19 cellular contexts compared by ENCODE assay signal in genomic region chr2:170905864-170906263, GRCh38. TPM values are rescaled to one million over a fixed set of nuclear protein-coding genes. Genes with fewer than 3 reads are reported as not detected.
DNase-seq lines count a peak whose midpoint lies in the region; ATAC-seq, FAIRE-seq and TF ChIP-seq lines count a peak whose summit lies in the region.
"Had no signal": no experiment of that assay in that cellular context is flagged by ENCODE, and none has a peak within 500 bp of the region (broad histone marks: within the 10 kb centered on the region; RNA-seq: fewer than 3 reads in every experiment).

No MANE protein-coding gene starts in this region.

- no peaks in the 10 kb centered on the region for H3K27me3 Mint-ChIP-seq in neural progenitor cell (ENCODE audit: insufficient read depth, low read depth)
- H3K27me3 Mint-ChIP-seq in activated T-cell treated with anti-CD3 and anti-CD28 coated beads, Interleukin-2, amount 50 U/mL, for 24 hours = peaks cover 9% of the 10 kb centered on the region

- no peak overlapping the region for H3K56ac ChIP-seq in H1 (replicated peaks; ENCODE audit: insufficient read length, low read depth, low read length)

- no peak for TF ChIP-seq EP300 in H1 (IDR thresholded peaks at IDR 0.05; ENCODE audit: borderline replicate concordance in 1 of 2, low read depth in 2 of 2, low read length in 2 of 2)

- H3K4me3 Mint-ChIP-seq in neural progenitor cell = no peak overlapping the region
- H3K4me3 Mint-ChIP-seq in activated T-cell treated with anti-CD3 and anti-CD28 coated beads, Interleukin-2, amount 50 U/mL, for 24 hours = no peak overlapping the region
- H3K4me3 Mint-ChIP-seq: CD8-positive, alpha-beta memory T cell had no signal

- CTCF ChIA-PET in H1 (lab: Charles Lee; ENCODE audit: partially characterized antibody) = interaction anchor here (0.6 to 1.2 kb wide), 7 partner anchors 18 to 61 kb away, joined by 3 to 5 read pairs (median 3); no protein-coding TSS in a partner anchor

- no peaks in the 10 kb centered on the region for H3K36me3 ChIP-seq in H1 (ENCODE audit: control insufficient read depth in 2 of 4, insufficient read depth in 4 of 4, low read length in 3 of 4)
- no peaks in the 10 kb centered on the region for H3K36me3 ChIP-seq in neural progenitor cell
- H3K36me3 ChIP-seq: BLaER1 treated with 17β-estradiol and CSF1 and Interleukin-3, amounts not matched to agents 10 nM and 100 nM had no signal

- no peak overlapping the region for H3K9ac ChIP-seq in H1 (replicated peaks in 1 of 4; ENCODE audit: extremely low read depth in 1 of 4, low read depth in 3 of 4, low read length in 3 of 4)
- no peak overlapping the region for H3K9ac ChIP-seq in neural progenitor cell
- H3K9ac ChIP-seq: BLaER1 treated with 17β-estradiol and CSF1 and Interleukin-3, amounts not matched to agents 10 nM and 100 nM had no signal

- H3K23me2 ChIP-seq in H1 (ENCODE audit: low read depth, low read length) = no peaks in the 10 kb centered on the region

- H3K23ac ChIP-seq in H1 (ENCODE audit: insufficient read length) = no peak overlapping the region

- no peak overlapping the region for H2BK120ac ChIP-seq in H1 (replicated peaks; ENCODE audit: low read depth, low read length)

- no peak overlapping the region for H3K4me2 ChIP-seq in H1 (ENCODE audit: insufficient read depth in 1 of 2, low read depth in 2 of 2, low read length in 2 of 2)
- peak overlapping the region; percentile 31 for H3K4me2 ChIP-seq in neural progenitor cell
- H3K4me2 ChIP-seq: BLaER1 treated with 17β-estradiol and CSF1 and Interleukin-3, amounts not matched to agents 10 nM and 100 nM had no signal

- H4K8ac ChIP-seq in H1 (ENCODE audit: extremely low read depth, insufficient read depth, low read length) = no peak overlapping the region

- H3K4ac ChIP-seq in H1 (replicated peaks; ENCODE audit: insufficient read length, low read depth, low read length) = no peak overlapping the region

- no peaks in the 10 kb centered on the region for H4K20me1 ChIP-seq in H1 (replicated peaks in 1 of 2; ENCODE audit: control insufficient read depth in 1 of 2, insufficient read depth in 2 of 2, low read length in 2 of 2)
- no peaks in the 10 kb centered on the region for H4K20me1 ChIP-seq in neural progenitor cell (ENCODE audit: low read depth)
- H4K20me1 ChIP-seq: BLaER1 treated with 17β-estradiol and CSF1 and Interleukin-3, amounts not matched to agents 10 nM and 100 nM had no signal

- TF ChIP-seq CTCF in H1 (IDR thresholded peaks at IDR 0.05; ENCODE audit: control extremely low read depth in 1 of 3, insufficient read depth in 1 of 3, low read depth in 1 of 3, low read length in 3 of 3) (no peak), neural progenitor cell (IDR thresholded peaks at IDR 0.05) (no peak)

- peaks cover 8% of the 10 kb centered on the region for H3F3A ChIP-seq in neural progenitor cell (ENCODE audit: low read depth)

- no peak overlapping the region for H3K27ac ChIP-seq in H1 (ENCODE audit: low read depth, low read length)
- H3K27ac ChIP-seq in neural progenitor cell = no peak overlapping the region
- H3K27ac ChIP-seq: BLaER1 treated with 17β-estradiol and CSF1 and Interleukin-3, amounts not matched to agents 10 nM and 100 nM had no signal

- H3K4me1 Mint-ChIP-seq in neural progenitor cell = peaks cover 7% of the 10 kb centered on the region
- H3K4me1 Mint-ChIP-seq in activated T-cell treated with anti-CD3 and anti-CD28 coated beads, Interleukin-2, amount 50 U/mL, for 24 hours (ENCODE audit: low read depth) = no peaks in the 10 kb centered on the region
- H3K4me1 Mint-ChIP-seq: CD8-positive, alpha-beta memory T cell had no signal

- no peak overlapping the region for H3K27ac Mint-ChIP-seq in neural progenitor cell
- no peak overlapping the region for H3K27ac Mint-ChIP-seq in activated T-cell treated with anti-CD3 and anti-CD28 coated beads, Interleukin-2, amount 50 U/mL, for 24 hours
- H3K27ac Mint-ChIP-seq: CD8-positive, alpha-beta memory T cell had no signal

- H2BK12ac ChIP-seq in H1 (ENCODE audit: low read depth, low read length) = no peak overlapping the region

- no peak overlapping the region for H3K14ac ChIP-seq in H1 (ENCODE audit: insufficient read length)

- no peak overlapping the region for H2BK15ac ChIP-seq in H1 (ENCODE audit: low read length)

- peaks cover 15% of the 10 kb centered on the region for H3K9me3 Mint-ChIP-seq in neural progenitor cell
- H3K9me3 Mint-ChIP-seq in activated T-cell treated with anti-CD3 and anti-CD28 coated beads, Interleukin-2, amount 50 U/mL, for 24 hours = peaks cover 17% of the 10 kb centered on the region

- POLR2A ChIA-PET in H1 (lab: Charles Lee; ENCODE audit: partially characterized antibody) = interaction anchor here (1.0 to 2.6 kb wide), 2 partner anchors 19 to 24 kb away, joined by 3 to 9 read pairs; partner anchors contain the start of gene GORASP2

- WGBS in H1 (ENCODE audit: extremely low coverage in 1 of 2, insufficient coverage in 1 of 2, insufficient read length in 1 of 2, insufficient replicate concordance in 2 of 2, low coverage in 1 of 2, low lambda C conversion rate in 2 of 2, missing lambda C conversion rate in 1 of 2), 2 experiments = 87% methylated on average over 5 of the region's 5 CpGs; no CpG with 5 or more reads in 1 of the 2 experiments

- H2BK5ac ChIP-seq in H1 (ENCODE audit: low read depth, low read length) = no peak overlapping the region

- H4K91ac ChIP-seq in H1 (replicated peaks; ENCODE audit: insufficient read length, low read length) = no peak overlapping the region

- no peaks in the 10 kb centered on the region for H3K27me3 ChIP-seq in H1 (replicated peaks in 1 of 4; ENCODE audit: control insufficient read depth in 3 of 4, extremely low read depth in 1 of 4, insufficient read depth in 3 of 4, low read length in 3 of 4)
- no peaks in the 10 kb centered on the region for H3K27me3 ChIP-seq in neural progenitor cell
- H3K27me3 ChIP-seq: BLaER1 treated with 17β-estradiol and CSF1 and Interleukin-3, amounts not matched to agents 10 nM and 100 nM had no signal

- no peak for TF ChIP-seq RAD21 in H1 (IDR thresholded peaks at IDR 0.05 in 1 of 2, conservative IDR thresholded peaks at IDR 0.05 in 1 of 2; ENCODE audit: low read depth in 2 of 2, low read length in 2 of 2)

- no peaks in the 10 kb centered on the region for H3K36me3 Mint-ChIP-seq in neural progenitor cell
- H3K36me3 Mint-ChIP-seq in activated T-cell treated with anti-CD3 and anti-CD28 coated beads, Interleukin-2, amount 50 U/mL, for 24 hours (ENCODE audit: low read depth) = peaks cover 7% of the 10 kb centered on the region

- no peak for FAIRE-seq in H1 (lab: Jason Lieb, UNC)
- FAIRE-seq: D721Med, H54 had no signal

- no peak overlapping the region for H2BK20ac ChIP-seq in H1 (ENCODE audit: low read length)

- peak overlapping the region; percentile 33 for H2AFZ ChIP-seq in H1 (ENCODE audit: low read length)
- peak overlapping the region; percentile 90 for H2AFZ ChIP-seq in neural progenitor cell (replicated peaks)

- H2AK5ac ChIP-seq in H1 (ENCODE audit: low read depth, low read length) = no peak overlapping the region

- TF ChIP-seq POLR2A in H1 (IDR thresholded peaks at IDR 0.05; ENCODE audit: control extremely low read depth in 1 of 2, low read depth in 2 of 2, low read length in 2 of 2) = no peak

- DNase-seq in ELF-1 (ENCODE audit: low read depth, low spot score) (peak; percentile 21), NCI-H82 (lab: John Stamatoyannopoulos, UW) (peak; percentile 57), H1 (ENCODE audit: low read depth in 1 of 2, low spot score in 2 of 2) (no peak), neural progenitor cell (ENCODE audit: low spot score) (peak; percentile 22), HK-2 (ENCODE audit: unreplicated experiment) (no peak)
- DNase-seq in activated T-cell treated with anti-CD3 and anti-CD28 coated beads, Interleukin-2, amount 50 U/mL, for 24 hours = no peak
- DNase-seq: CD8-positive, alpha-beta memory T cell; DMS79 treated with DMSO at 0.1 percent for 48 hours; NCI-H1436; NCI-H2029; NCI-H446; NCI-H526 treated with DMSO at 0.1 percent for 48 hours; OCI-M1; SHP77 had no signal

- no peak overlapping the region for H4K5ac ChIP-seq in H1 (ENCODE audit: insufficient read length, low read depth, low read length)

- H3K4me3 ChIP-seq in H1 (ENCODE audit: extremely low read depth in 1 of 4, insufficient read depth in 2 of 4, low read depth in 3 of 4, low read length in 4 of 4) = no peak overlapping the region
- H3K4me3 ChIP-seq in neural progenitor cell = no peak overlapping the region
- H3K4me3 ChIP-seq: BLaER1 treated with 17β-estradiol and CSF1 and Interleukin-3, amounts not matched to agents 10 nM and 100 nM had no signal

- no peak overlapping the region for H3K18ac ChIP-seq in H1 (ENCODE audit: extremely low read depth, low read length)

- no peaks in the 10 kb centered on the region for H3K79me1 ChIP-seq in H1 (ENCODE audit: low read depth, low read length)

- H3K9me3 ChIP-seq in H1 (ENCODE audit: insufficient read depth in 2 of 2, low read depth in 1 of 2, low read length in 1 of 2) = peaks cover 2 to 9% of the 10 kb centered on the region in 2 experiments; a peak in 2 of 4 replicates
- no peaks in the 10 kb centered on the region for H3K9me3 ChIP-seq in neural progenitor cell (ENCODE audit: low read depth)

- no peak for ATAC-seq in HG02678 (IDR thresholded peaks at IDR 0.05; ENCODE audit: unreplicated experiment)
- no peak for ATAC-seq in GM19035 (IDR thresholded peaks at IDR 0.05; ENCODE audit: unreplicated experiment)

- no peaks in the 10 kb centered on the region for H3K79me2 ChIP-seq in H1 (ENCODE audit: control insufficient read depth in 1 of 2, insufficient read depth in 2 of 2, low read length in 2 of 2)
- H3K79me2 ChIP-seq in neural progenitor cell (ENCODE audit: low read depth) = no peaks in the 10 kb centered on the region

- H3K4me1 ChIP-seq in H1 (replicated peaks in 1 of 4; ENCODE audit: control insufficient read depth in 3 of 4, insufficient read depth in 4 of 4, low read length in 3 of 4) (peaks cover 0 to 5% (median 1%) of the 10 kb centered on the region in 4 experiments; a peak in 2 of 7 replicates), neural progenitor cell (peaks cover 9% of the 10 kb centered on the region)
- H3K4me1 ChIP-seq: BLaER1 treated with 17β-estradiol and CSF1 and Interleukin-3, amounts not matched to agents 10 nM and 100 nM had no signal

RNA-seq across cellular contexts. Expression of gene GORASP2, which starts 23.2 kb away (rescaled TPM):
- total RNA-seq in H1 (2021; fragmentation: NEBNext Ultra II Directional; extraction: Animal tissue kit (Norgen Biotek cat#: 25700)) = 81.3 and 86.8 TPM in 2 replicates
- polyA plus RNA-seq in H1 (2011; rRNA removed) = 187 and 214 TPM in 2 replicates
- 120 TPM for polyA plus RNA-seq in H1 (2011; cell fraction: cytosol; rRNA removed)
- 94.2 TPM for polyA plus RNA-seq in H1 (2011; cell fraction: nucleus; rRNA removed)
- 71.5 to 83.8 TPM (median 77.3 TPM) in 4 replicates for polyA plus RNA-seq in H1 (2012, experiment 1 of 2)
- polyA plus RNA-seq in H1 (2012, experiment 2 of 2) = 43.3 TPM
- 82.8 TPM for polyA plus RNA-seq in H1 (2013, experiment 1 of 2)
- 88.6 TPM for polyA plus RNA-seq in H1 (2013, experiment 2 of 2)
- 112 and 134 TPM in 2 replicates for polyA minus RNA-seq in H1 (2011; rRNA and poly(A)+ RNA removed)
- 52.0 TPM for polyA minus RNA-seq in H1 (2011; cell fraction: cytosol; rRNA and poly(A)+ RNA removed)
- polyA minus RNA-seq in H1 (2011; cell fraction: nucleus; rRNA and poly(A)+ RNA removed) = 60.4 TPM
- total RNA-seq in neural progenitor cell (ENCODE audit: low replicate concordance) = 38.3 and 67.1 TPM in 2 replicates

Comparison
In these comparisons a context has a peak if more than half of its experiments do, and no peak if none do; other contexts are left out.
1. DNase-seq: peak in ELF-1 (single experiment), NCI-H82 (single experiment) and neural progenitor cell (single experiment); none in H1 (0 of 2), activated T-cell treated with anti-CD3 and anti-CD28 coated beads, Interleukin-2, amount 50 U/mL, for 24 hours (single experiment) and HK-2 (single experiment).